ENCODE assay signal across 1 cellular context in genomic region chr6:90611996-90612690, GRCh38.
TF ChIP-seq lines count a peak whose summit lies in the region.

No MANE protein-coding gene starts in this region.

TF ChIP-seq in GM23338, 12 proteins besides CTCF, POLR2A, EP300 and RAD21 (continued from another document):
- no peak for TF ChIP-seq JUNB (IDR thresholded peaks at IDR 0.05; ENCODE audit: unreplicated experiment)
- TF ChIP-seq EZH2phosphoT487 (IDR thresholded peaks at IDR 0.05; ENCODE audit: unreplicated experiment) = no peak
- TF ChIP-seq ZNF462 (CRISPR knock-in tag; IDR thresholded peaks at IDR 0.05) = no peak
- TF ChIP-seq ETS1 (IDR thresholded peaks at IDR 0.05) = no peak
- no peak for TF ChIP-seq STAT1 (IDR thresholded peaks at IDR 0.05; ENCODE audit: unreplicated experiment)
- TF ChIP-seq ZNF331 (CRISPR knock-in tag; IDR thresholded peaks at IDR 0.05; ENCODE audit: low read depth) = no peak
- TF ChIP-seq NANOG (IDR thresholded peaks at IDR 0.05; ENCODE audit: borderline replicate concordance) = no peak
- no peak for TF ChIP-seq EZH2 (IDR thresholded peaks at IDR 0.05; ENCODE audit: low read depth, unreplicated experiment)
- no peak for TF ChIP-seq POLR2AphosphoS5 (IDR thresholded peaks at IDR 0.05; ENCODE audit: low read depth)
